In the genomic region with DNA sequence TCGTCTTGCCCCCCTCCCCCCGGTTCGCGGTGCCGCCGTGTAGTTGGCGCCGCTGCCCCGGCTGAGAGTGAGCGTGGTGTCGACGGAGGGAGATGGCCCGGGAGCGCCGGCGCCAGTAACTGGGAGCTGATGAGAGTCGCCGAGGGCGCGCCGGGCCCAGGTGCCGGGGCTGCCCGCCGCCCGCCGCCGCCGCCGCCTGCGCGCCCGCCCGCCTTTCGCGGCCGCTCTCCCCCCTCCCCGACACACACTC, we compare ENCODE assay signal across 8 cellular contexts. TPM values are rescaled to one million over a fixed set of nuclear protein-coding genes. Genes with fewer than 3 reads are reported as not detected.
DNase-seq lines count a peak whose midpoint lies in the region; ATAC-seq and TF ChIP-seq lines count a peak whose summit lies in the region.

No MANE protein-coding gene starts in this region.

- H3K4me1 Mint-ChIP-seq in IgD-negative memory B cell (peaks cover 48 to 55% (median 51%) of the 10 kb centered on the region in 3 donors), neural crest cell (peaks cover 42% of the 10 kb centered on the region)

- peak overlapping the region; percentile 94 for H3K4me3 ChIP-seq in coronary artery

- H3K27ac ChIP-seq in coronary artery, result peak overlapping the region; percentile 98 to 99

- peaks cover 1% of the 10 kb centered on the region for H3K27me3 Mint-ChIP-seq in IgD-negative memory B cell
- peaks cover 2% of the 10 kb centered on the region for H3K27me3 Mint-ChIP-seq in neural crest cell (ENCODE audit: low read depth)

- H3K4me3 Mint-ChIP-seq in IgD-negative memory B cell (peak overlapping the region; percentile 95 to 100 (median 98)), neural crest cell (peak overlapping the region; percentile 100)

- peaks cover 15% of the 10 kb centered on the region for H3K36me3 Mint-ChIP-seq in IgD-negative memory B cell
- H3K36me3 Mint-ChIP-seq in neural crest cell (ENCODE audit: low read depth), result peaks cover 16% of the 10 kb centered on the region

- DNase-seq in 8988T (peak; percentile 17), coronary artery (ENCODE audit: low spot score) (no peak), neural crest cell (ENCODE audit: low read depth, low spot score) (no peak), occipital lobe (lab: John Stamatoyannopoulos, UW) (no peak), AG08395 (ENCODE audit: low spot score) (no peak), NCI-H2081 (lab: John Stamatoyannopoulos, UW) (no peak)

- TF ChIP-seq CTCF in coronary artery (IDR thresholded peaks at IDR 0.05) (no peak), neural crest cell (conservative IDR thresholded peaks at IDR 0.05) (no peak)

- ATAC-seq in GM21381 (IDR thresholded peaks at IDR 0.05; ENCODE audit: unreplicated experiment), result peak; percentile 2

- H3K27ac Mint-ChIP-seq in IgD-negative memory B cell, result peak overlapping the region; percentile 98 to 100 (median 100)
- peak overlapping the region; percentile 100 for H3K27ac Mint-ChIP-seq in neural crest cell (ENCODE audit: unreplicated experiment)

- no peaks in the 10 kb centered on the region for H3K9me3 Mint-ChIP-seq in IgD-negative memory B cell
- no peaks in the 10 kb centered on the region for H3K9me3 Mint-ChIP-seq in neural crest cell

RNA-seq across cellular contexts. Expression of gene WAC, which starts 0.3 kb away (rescaled TPM):
- polyA plus RNA-seq in IgD-negative memory B cell, result 118 TPM
- total RNA-seq in neural crest cell, result 123 and 137 TPM in 2 replicates
- 95.3 TPM for total RNA-seq in occipital lobe
